Comparison of ENCODE assay signal across 8 cellular contexts in the genomic region with DNA sequence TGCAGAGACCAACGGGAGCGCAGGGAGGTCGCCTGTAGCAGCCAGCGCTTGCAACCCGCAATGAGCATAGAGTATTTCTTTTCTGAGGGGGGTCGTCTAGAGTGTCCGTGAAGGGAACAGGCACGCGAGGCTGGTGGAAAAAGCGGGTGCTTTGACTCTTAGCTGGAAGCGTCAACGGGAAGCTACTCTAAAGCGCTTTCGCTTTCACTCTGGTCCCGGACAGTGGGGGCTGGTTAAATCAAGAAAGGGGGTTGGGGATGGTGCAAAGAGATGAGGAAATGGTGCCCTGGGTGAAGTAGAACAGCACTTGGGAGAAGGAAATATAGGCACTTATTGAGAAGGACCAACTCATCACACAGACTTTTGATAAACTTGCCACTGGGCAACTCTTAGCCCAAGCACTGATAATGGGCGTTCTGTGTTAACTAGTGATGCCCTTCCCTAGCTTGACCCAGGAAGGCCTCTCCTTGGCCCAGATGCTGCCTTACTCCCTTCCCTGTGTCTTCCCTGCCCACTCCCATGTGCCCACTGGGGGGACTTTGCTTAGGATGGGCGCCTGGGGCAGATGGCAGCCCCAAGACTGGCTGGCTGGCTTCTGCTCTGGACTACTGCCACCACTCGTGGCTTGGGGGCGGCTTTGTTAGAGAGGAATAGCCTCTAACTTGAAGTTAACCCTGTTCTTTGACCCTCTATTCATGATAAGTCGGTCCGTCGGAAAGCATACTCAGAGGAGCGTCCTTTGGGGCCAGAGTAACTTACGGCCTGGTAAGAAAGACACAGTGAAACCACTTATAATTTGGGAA. TPM values are rescaled to one million over a fixed set of nuclear protein-coding genes. Genes with fewer than 3 reads are reported as not detected.
DNase-seq lines count a peak whose midpoint lies in the region; ATAC-seq and TF ChIP-seq lines count a peak whose summit lies in the region.

No MANE protein-coding gene starts in this region.

- H3K14ac ChIP-seq in H9 (ENCODE audit: insufficient read depth, low read length): no peak overlapping the region

- H3T11ph ChIP-seq in H9 (ENCODE audit: low read length): no peak overlapping the region

- H4K5ac ChIP-seq in H9 (ENCODE audit: insufficient read length, low read depth, low read length): no peak overlapping the region

- H2BK12ac ChIP-seq in H9 (ENCODE audit: insufficient read length, low read depth, low read length): no peak overlapping the region

- DNase-seq in Daoy (ENCODE audit: low read depth): peak; percentile 70
- no peak for DNase-seq in H9
- peak; percentile 43 for DNase-seq in NOMO-1 treated with DMSO at 0.1 percent for 48 hours (lab: John Stamatoyannopoulos, UW; ENCODE audit: unreplicated experiment)
- DNase-seq in activated naive CD4-positive, alpha-beta T cell treated with Interleukin-2 at 50 U/mL for 16 hours: peak; percentile 64
- DNase-seq in glomerular visceral epithelial cell (ENCODE audit: extremely low spot score): peak; percentile 25
- DNase-seq in osteocyte (ENCODE audit: extremely low spot score, unreplicated experiment): no peak
- DNase-seq in NCI-H748 treated with DMSO at 0.1 percent for 48 hours (lab: John Stamatoyannopoulos, UW): no peak

- no peak for ATAC-seq in GM19455 (IDR thresholded peaks at IDR 0.05; ENCODE audit: unreplicated experiment)

- no peak overlapping the region for H3K9ac ChIP-seq in H9 (ENCODE audit: extremely low read depth, insufficient read length, low read length)

- H3K23me2 ChIP-seq in H9 (ENCODE audit: insufficient read length, low read depth, low read length, poor library complexity, severe bottlenecking): peaks cover 16% of the 10 kb centered on the region

- H2AFZ ChIP-seq in H9 (ENCODE audit: low read length): no peak overlapping the region

- H3K27me3 Mint-ChIP-seq in H9 (ENCODE audit: low read depth) (peaks cover 77% of the 10 kb centered on the region), osteocyte (ENCODE audit: unreplicated experiment) (no peaks in the 10 kb centered on the region)

- no peak overlapping the region for H2AK5ac ChIP-seq in H9 (ENCODE audit: insufficient read length, low read length)

- no peak overlapping the region for H2BK5ac ChIP-seq in H9 (ENCODE audit: insufficient read length, low read length)

- no peak overlapping the region for H3K27ac ChIP-seq in H9 (ENCODE audit: insufficient read length, low read depth, low read length)

- H3K18ac ChIP-seq in H9 (ENCODE audit: insufficient read length, low read depth, low read length): no peak overlapping the region

- H4K20me1 ChIP-seq in H9 (ENCODE audit: control insufficient read depth, insufficient read depth, insufficient read length): no peaks in the 10 kb centered on the region

- no peaks in the 10 kb centered on the region; the same call in 1 of the 2 replicates for H3K4me1 ChIP-seq in H9 (ENCODE audit: insufficient read depth, low read length)

- no peaks in the 10 kb centered on the region for H3K79me2 ChIP-seq in H9 (ENCODE audit: insufficient read depth, low read length)

- no peaks in the 10 kb centered on the region for H3K79me1 ChIP-seq in H9 (ENCODE audit: insufficient read depth, low read depth, low read length, poor library complexity, severe bottlenecking)

- no peak overlapping the region for H2BK20ac ChIP-seq in H9 (ENCODE audit: low read depth, low read length, poor library complexity, severe bottlenecking)

- H3K4me2 ChIP-seq in H9 (ENCODE audit: insufficient read depth, insufficient read length, low read length): peak overlapping the region; percentile 96

- no peak overlapping the region for H3K56ac ChIP-seq in H9 (ENCODE audit: insufficient read length, low read depth, low read length)

- peaks cover 6% of the 10 kb centered on the region; the same call in 1 of the 2 replicates for H3K27me3 ChIP-seq in H9 (ENCODE audit: insufficient read depth, low read length)

- H2BK15ac ChIP-seq in H9 (ENCODE audit: low read depth, low read length): no peak overlapping the region

- H3K36me3 Mint-ChIP-seq in H9 (ENCODE audit: insufficient read depth in 1 of 3, low read depth in 3 of 3) (peaks cover 0 to 8% (median 5%) of the 10 kb centered on the region in 3 experiments; a peak in 5 of 7 replicates), osteocyte (ENCODE audit: unreplicated experiment) (peaks cover 21% of the 10 kb centered on the region)

- no peak overlapping the region for H3K23ac ChIP-seq in H9 (ENCODE audit: insufficient read length, low read depth, low read length)

- H4K8ac ChIP-seq in H9 (replicated peaks; ENCODE audit: insufficient read length, low read depth, low read length): no peak overlapping the region

- H3K9me3 Mint-ChIP-seq in H9: no peaks in the 10 kb centered on the region
- H3K9me3 Mint-ChIP-seq in osteocyte (ENCODE audit: unreplicated experiment): no peaks in the 10 kb centered on the region

- no peak overlapping the region for H4K91ac ChIP-seq in H9 (ENCODE audit: insufficient read length, low read depth, low read length)

- TF ChIP-seq CTCF in H9 (conservative IDR thresholded peaks at IDR 0.05): no peak
- TF ChIP-seq CTCF in osteocyte (IDR thresholded peaks at IDR 0.05): no peak

- H3K27ac Mint-ChIP-seq in H9 (no peak overlapping the region; a peak in 1 of 7 replicates), osteocyte (ENCODE audit: unreplicated experiment) (peak overlapping the region; percentile 100)

- H3K4me3 Mint-ChIP-seq in H9 (peak overlapping the region; percentile 89 to 92), osteocyte (ENCODE audit: unreplicated experiment) (peak overlapping the region; percentile 92)

- H3K4ac ChIP-seq in H9 (ENCODE audit: low read depth, low read length): no peak overlapping the region

- no peaks in the 10 kb centered on the region for H3K9me3 ChIP-seq in H9 (ENCODE audit: control insufficient read depth, low read depth, low read length)

- H2BK120ac ChIP-seq in H9 (ENCODE audit: low read depth, low read length, poor library complexity, severe bottlenecking): no peak overlapping the region

- no CpG with 5 or more reads among the region's 24 CpGs for WGBS in H9 (ENCODE audit: extremely low coverage, insufficient read length, low lambda C conversion rate)

- H3K4me1 Mint-ChIP-seq in H9 (peaks cover 14 to 21% of the 10 kb centered on the region in 2 experiments), osteocyte (ENCODE audit: unreplicated experiment) (peaks cover 32% of the 10 kb centered on the region)

RNA-seq across cellular contexts. Expression of gene PSMB9, which starts 0.6 kb away (rescaled TPM):
- total RNA-seq in Daoy (2014; rRNA removed; shearing (Covaris generic)): 76.5 and 99.3 TPM in 2 replicates
- total RNA-seq in H9 (2021) (3.2 and 3.5 TPM in 2 replicates), osteocyte (20.8 and 26.2 TPM in 2 replicates)

RNA-seq across cellular contexts. Expression of gene TAP1, which starts 1.1 kb away (rescaled TPM):
- total RNA-seq in Daoy (2014; rRNA removed; shearing (Covaris generic)): 74.7 and 78.8 TPM in 2 replicates
- total RNA-seq in H9 (2021): 12.1 and 12.7 TPM in 2 replicates
- total RNA-seq in osteocyte: 33.2 and 34.5 TPM in 2 replicates

RNA-seq across cellular contexts. Expression of gene PSMB8, which starts 10.7 kb away (rescaled TPM):
- total RNA-seq in Daoy (2014; rRNA removed; shearing (Covaris generic)): 108 and 133 TPM in 2 replicates
- 17.6 and 19.1 TPM in 2 replicates for total RNA-seq in H9 (2021)
- total RNA-seq in osteocyte: 66.1 and 68.8 TPM in 2 replicates

RNA-seq across cellular contexts. Expression of gene TAP2, which starts 16.0 kb away (rescaled TPM):
- total RNA-seq in Daoy (2014; rRNA removed; shearing (Covaris generic)): 41.9 and 183 TPM in 2 replicates
- total RNA-seq in H9 (2021) (16.3 and 20.3 TPM in 2 replicates), osteocyte (50.1 and 51.9 TPM in 2 replicates)

RNA-seq across cellular contexts. Expression of gene HLA-DOB, which starts 37.8 kb away (rescaled TPM):
- total RNA-seq in Daoy (2014; rRNA removed; shearing (Covaris generic)): 0.63 TPM in 1 of 2 replicates, not detected in the other
- total RNA-seq in H9 (2021): 0.20 TPM in 1 of 2 replicates, not detected in the other
- total RNA-seq in osteocyte: 0.24 and 0.57 TPM in 2 replicates

Comparison
In these comparisons a context has a peak if more than half of its experiments do, and no peak if none do; other contexts are left out.
1. DNase-seq: peak in Daoy (single experiment), NOMO-1 treated with DMSO at 0.1 percent for 48 hours (single experiment), activated naive CD4-positive, alpha-beta T cell treated with Interleukin-2 at 50 U/mL for 16 hours (single experiment) and glomerular visceral epithelial cell (single experiment); none in H9 (single experiment), osteocyte (single experiment) and NCI-H748 treated with DMSO at 0.1 percent for 48 hours (single experiment).